Comparison of ENCODE assay signal across 10 cellular contexts in genomic region chr3:11556851-11557644, GRCh38.
DNase-seq lines count a peak whose midpoint lies in the region; ATAC-seq and TF ChIP-seq lines count a peak whose summit lies in the region.
"Had no signal": no experiment of that assay in that cellular context is flagged by ENCODE, and none has a peak within 500 bp of the region (broad histone marks: within the 10 kb centered on the region; RNA-seq: fewer than 3 reads in every experiment).

No MANE protein-coding gene starts in this region.

- H3K4me1 Mint-ChIP-seq in activated CD4-positive, alpha-beta memory T cell treated with anti-CD3 and anti-CD28 coated beads, Interleukin-2, amount 10 ng/mL, durations not matched to agents 7 days and 5 days = no peaks in the 10 kb centered on the region
- H3K4me1 Mint-ChIP-seq in activated T-helper 1 cell treated with anti-CD3 and anti-CD28 coated beads, Interleukin-12 subunit alpha, Interleukin-12 subunit beta, Interleukin-2, Interleukin-4 antibody, amounts not matched to agents 30 ng/mL and 10 ng/mL and 1 ng/mL, durations not matched to agents 14 hours and 24 hours and 36 hours (ENCODE audit: low read depth) = peaks cover 6% of the 10 kb centered on the region

- H3K27me3 ChIP-seq in dorsolateral prefrontal cortex = no peaks in the 10 kb centered on the region
- no peaks in the 10 kb centered on the region for H3K27me3 ChIP-seq in mesenchymal stem cell (ENCODE audit: control insufficient read depth in 1 of 2, insufficient read depth in 1 of 2, low read length in 2 of 2)
- no peaks in the 10 kb centered on the region for H3K27me3 ChIP-seq in testis
- H3K27me3 ChIP-seq: left lung had no signal

- intact Hi-C loops in dorsolateral prefrontal cortex (cut with DNase I) (loop anchor here in 1 of 2 donors (5.0 kb wide), 1 partner anchor 85 kb away; the partner anchor contains the start of gene VGLL4), testis (cut with DNase I; ENCODE audit: low total_unique reads) (no loop called here)
- intact Hi-C loops in activated T-helper 1 cell treated with anti-CD3 and anti-CD28 coated beads, Interleukin-12 subunit alpha, Interleukin-12 subunit beta, Interleukin-2, Interleukin-4 antibody, amounts not matched to agents 30 ng/mL and 10 ng/mL and 1 ng/mL, durations not matched to agents 14 hours and 24 hours and 36 hours (cut with micrococcal nuclease) = no loop called here

- peak overlapping the region; percentile 67 for H4K91ac ChIP-seq in mesenchymal stem cell (ENCODE audit: low read length)

- H2BK120ac ChIP-seq in mesenchymal stem cell (ENCODE audit: low read depth, low read length) = no peak overlapping the region

- peak; percentile 24 for DNase-seq in NCI-H446 treated with DMSO at 0.1 percent for 48 hours (lab: John Stamatoyannopoulos, UW)
- peak in 1 of 10 donors; percentile 43 for DNase-seq in dorsolateral prefrontal cortex
- DNase-seq in mesenchymal stem cell = peak; percentile 71
- DNase-seq in testis = peak; percentile 76
- no peak for DNase-seq in activated CD4-positive, alpha-beta memory T cell treated with anti-CD3 and anti-CD28 coated beads, Interleukin-2, amount 10 ng/mL, durations not matched to agents 7 days and 5 days
- DNase-seq in DMS114 treated with DMSO at 0.1 percent for 48 hours (lab: John Stamatoyannopoulos, UW; ENCODE audit: unreplicated experiment) = no peak
- no peak for DNase-seq in activated T-helper 1 cell treated with anti-CD3 and anti-CD28 coated beads, Interleukin-12 subunit alpha, Interleukin-12 subunit beta, Interleukin-2, Interleukin-4 antibody, amounts not matched to agents 30 ng/mL and 10 ng/mL and 1 ng/mL, durations not matched to agents 14 hours and 24 hours and 36 hours (ENCODE audit: low spot score)
- DNase-seq: activated CD4-positive, alpha-beta T cell treated with anti-CD3 and anti-CD28 coated beads for 4 hours had no signal

- no peak overlapping the region for H3K18ac ChIP-seq in mesenchymal stem cell (ENCODE audit: low read depth in 1 of 2, low read length in 2 of 2)

- H3K23ac ChIP-seq in mesenchymal stem cell (ENCODE audit: low read length in 2 of 2) = no peak overlapping the region

- H2BK12ac ChIP-seq in mesenchymal stem cell (ENCODE audit: low read length in 2 of 2) = no peak overlapping the region

- TF ChIP-seq POLR2A in testis (IDR thresholded peaks at IDR 0.05) = no peak

- no peak overlapping the region for H3K27ac Mint-ChIP-seq in activated CD4-positive, alpha-beta memory T cell treated with anti-CD3 and anti-CD28 coated beads, Interleukin-2, amount 10 ng/mL, durations not matched to agents 7 days and 5 days
- H3K27ac Mint-ChIP-seq in activated T-helper 1 cell treated with anti-CD3 and anti-CD28 coated beads, Interleukin-12 subunit alpha, Interleukin-12 subunit beta, Interleukin-2, Interleukin-4 antibody, amounts not matched to agents 30 ng/mL and 10 ng/mL and 1 ng/mL, durations not matched to agents 14 hours and 24 hours and 36 hours = no peak overlapping the region

- H3K9me3 ChIP-seq in mesenchymal stem cell (ENCODE audit: control insufficient read depth, low read length) (no peaks in the 10 kb centered on the region), testis (no peaks in the 10 kb centered on the region)
- H3K9me3 ChIP-seq: left lung had no signal

- H3K4ac ChIP-seq in mesenchymal stem cell (ENCODE audit: low read depth in 1 of 2, low read length in 2 of 2) = no peak overlapping the region

- H2AFZ ChIP-seq in mesenchymal stem cell (ENCODE audit: low read depth, low read length) = no peak overlapping the region

- ATAC-seq in HG03159 (IDR thresholded peaks at IDR 0.05; ENCODE audit: unreplicated experiment) = no peak
- ATAC-seq: left lung had no signal

- no peaks in the 10 kb centered on the region for H3K27me3 Mint-ChIP-seq in activated CD4-positive, alpha-beta memory T cell treated with anti-CD3 and anti-CD28 coated beads, Interleukin-2, amount 10 ng/mL, durations not matched to agents 7 days and 5 days
- no peaks in the 10 kb centered on the region for H3K27me3 Mint-ChIP-seq in activated T-helper 1 cell treated with anti-CD3 and anti-CD28 coated beads, Interleukin-12 subunit alpha, Interleukin-12 subunit beta, Interleukin-2, Interleukin-4 antibody, amounts not matched to agents 30 ng/mL and 10 ng/mL and 1 ng/mL, durations not matched to agents 14 hours and 24 hours and 36 hours (ENCODE audit: insufficient read depth)

- 91% methylated on average over 13 of the region's 16 CpGs for WGBS in mesenchymal stem cell
- 49 to 61% methylated on average over 16 of the region's 16 CpGs for WGBS in testis, 2 donors

- H3K27ac ChIP-seq in dorsolateral prefrontal cortex = peak overlapping the region in 57 of 59 donors; percentile 1 to 98 (median 77)
- peak overlapping the region; percentile 55 for H3K27ac ChIP-seq in mesenchymal stem cell (ENCODE audit: low read length, poor library complexity, severe bottlenecking)
- peak overlapping the region in 1 of 2 donors; percentile 80 for H3K27ac ChIP-seq in testis
- H3K27ac ChIP-seq: left lung had no signal

- peaks cover 43% of the 10 kb centered on the region for H3K79me1 ChIP-seq in mesenchymal stem cell (replicated peaks; ENCODE audit: low read length, poor library complexity, severe bottlenecking)

- no peaks in the 10 kb centered on the region for H3K9me3 Mint-ChIP-seq in activated CD4-positive, alpha-beta memory T cell treated with anti-CD3 and anti-CD28 coated beads, Interleukin-2, amount 10 ng/mL, durations not matched to agents 7 days and 5 days
- H3K9me3 Mint-ChIP-seq in activated T-helper 1 cell treated with anti-CD3 and anti-CD28 coated beads, Interleukin-12 subunit alpha, Interleukin-12 subunit beta, Interleukin-2, Interleukin-4 antibody, amounts not matched to agents 30 ng/mL and 10 ng/mL and 1 ng/mL, durations not matched to agents 14 hours and 24 hours and 36 hours = no peaks in the 10 kb centered on the region

- H3K36me3 Mint-ChIP-seq in activated CD4-positive, alpha-beta memory T cell treated with anti-CD3 and anti-CD28 coated beads, Interleukin-2, amount 10 ng/mL, durations not matched to agents 7 days and 5 days (ENCODE audit: low read depth) = peaks cover 33% of the 10 kb centered on the region
- H3K36me3 Mint-ChIP-seq in activated T-helper 1 cell treated with anti-CD3 and anti-CD28 coated beads, Interleukin-12 subunit alpha, Interleukin-12 subunit beta, Interleukin-2, Interleukin-4 antibody, amounts not matched to agents 30 ng/mL and 10 ng/mL and 1 ng/mL, durations not matched to agents 14 hours and 24 hours and 36 hours (ENCODE audit: low read depth) = peaks cover 17% of the 10 kb centered on the region

- H3K9ac ChIP-seq in mesenchymal stem cell (ENCODE audit: low read length) = peak overlapping the region; percentile 77

- peak overlapping the region; percentile 43 for H4K8ac ChIP-seq in mesenchymal stem cell (ENCODE audit: low read length)

- H2BK5ac ChIP-seq in mesenchymal stem cell (ENCODE audit: low read depth, low read length, poor library complexity, severe bottlenecking) = no peak overlapping the region

- H3K36me3 ChIP-seq in mesenchymal stem cell (ENCODE audit: control insufficient read depth in 1 of 2, insufficient read depth in 2 of 2, low read depth in 1 of 2, low read length in 2 of 2) = peaks cover 68 to 77% of the 10 kb centered on the region in 2 experiments
- no peaks in the 10 kb centered on the region for H3K36me3 ChIP-seq in testis (ENCODE audit: low read depth, missing control alignments)

- H3K4me3 Mint-ChIP-seq in activated CD4-positive, alpha-beta memory T cell treated with anti-CD3 and anti-CD28 coated beads, Interleukin-2, amount 10 ng/mL, durations not matched to agents 7 days and 5 days = no peak overlapping the region
- no peak overlapping the region for H3K4me3 Mint-ChIP-seq in activated T-helper 1 cell treated with anti-CD3 and anti-CD28 coated beads, Interleukin-12 subunit alpha, Interleukin-12 subunit beta, Interleukin-2, Interleukin-4 antibody, amounts not matched to agents 30 ng/mL and 10 ng/mL and 1 ng/mL, durations not matched to agents 14 hours and 24 hours and 36 hours

- POLR2A ChIA-PET in activated CD4-positive, alpha-beta memory T cell treated with anti-CD3 and anti-CD28 coated beads, Interleukin-2, amount 10 ng/mL, durations not matched to agents 7 days and 5 days (lab: Charles Lee) = no interaction called here

- H2AK5ac ChIP-seq in mesenchymal stem cell (ENCODE audit: low read length, severe bottlenecking) = peak overlapping the region; percentile 71

- H3K4me2 ChIP-seq in mesenchymal stem cell (ENCODE audit: low read length, poor library complexity, severe bottlenecking) = no peak overlapping the region

- TF ChIP-seq CTCF in dorsolateral prefrontal cortex (IDR thresholded peaks at IDR 0.05 in 54 of 56, conservative IDR thresholded peaks at IDR 0.05 in 2 of 56; ENCODE audit: low read depth in 1 of 56, partially characterized antibody in 56 of 56) = no peak
- no peak for TF ChIP-seq CTCF in testis (IDR thresholded peaks at IDR 0.05)

- peak overlapping the region; percentile 27 for H2BK15ac ChIP-seq in mesenchymal stem cell (ENCODE audit: low read depth, poor library complexity, severe bottlenecking)

- H3K4me1 ChIP-seq in mesenchymal stem cell (ENCODE audit: control insufficient read depth, insufficient read depth, low read depth, low read length) (peaks cover 62% of the 10 kb centered on the region), testis (peaks cover 63% of the 10 kb centered on the region)

- CTCF ChIA-PET in activated CD4-positive, alpha-beta memory T cell treated with anti-CD3 and anti-CD28 coated beads, Interleukin-2, amount 10 ng/mL, durations not matched to agents 7 days and 5 days (lab: Charles Lee) = interaction anchor here (0.5 to 1.0 kb wide), 2 partner anchors 40 to 177 kb away, joined by 3 to 4 read pairs; no protein-coding TSS in a partner anchor

- H3K14ac ChIP-seq in mesenchymal stem cell (ENCODE audit: low read length in 2 of 2) = no peak overlapping the region

- H3K4me3 ChIP-seq in dorsolateral prefrontal cortex (peak overlapping the region in 3 of 59 donors; percentile 5 to 10 (median 9)), mesenchymal stem cell (ENCODE audit: insufficient read depth in 1 of 2, low read depth in 1 of 2, low read length in 2 of 2) (peak overlapping the region in 1 of 2 experiments; percentile 22), testis (no peak overlapping the region)
- H3K4me3 ChIP-seq: left lung had no signal

Comparison
In these comparisons a context has a peak if more than half of its experiments do, and no peak if none do; other contexts are left out.
1. DNase-seq: peak in NCI-H446 treated with DMSO at 0.1 percent for 48 hours (single experiment), mesenchymal stem cell (single experiment) and testis (single experiment); none in activated CD4-positive, alpha-beta memory T cell treated with anti-CD3 and anti-CD28 coated beads, Interleukin-2, amount 10 ng/mL, durations not matched to agents 7 days and 5 days (single experiment), DMS114 treated with DMSO at 0.1 percent for 48 hours (single experiment) and activated T-helper 1 cell treated with anti-CD3 and anti-CD28 coated beads, Interleukin-12 subunit alpha, Interleukin-12 subunit beta, Interleukin-2, Interleukin-4 antibody, amounts not matched to agents 30 ng/mL and 10 ng/mL and 1 ng/mL, durations not matched to agents 14 hours and 24 hours and 36 hours (single experiment).